ENCODE assay signal across 8 cellular contexts in genomic region chr2:44167908-44168683, GRCh38. TPM values are rescaled to one million over a fixed set of nuclear protein-coding genes. Genes with fewer than 3 reads are reported as not detected.
DNase-seq lines count a peak whose midpoint lies in the region; ATAC-seq and TF ChIP-seq lines count a peak whose summit lies in the region.

No MANE protein-coding gene starts in this region.

- peak; percentile 99 for DNase-seq in NCI-H1694 treated with DMSO at 0.1 percent for 48 hours (lab: John Stamatoyannopoulos, UW)
- peak; percentile 85 to 100 (median 96) for DNase-seq in T-helper 2 cell
- peak; percentile 89 to 100 (median 100) for DNase-seq in anterior cingulate cortex (lab: John Stamatoyannopoulos, UW)
- DNase-seq in left ventricle myocardium superior: peak; percentile 97
- peak; percentile 89 for DNase-seq in progenitor cell of endocrine pancreas (ENCODE audit: low spot score, unreplicated experiment)
- peak; percentile 100 for DNase-seq in ureter (ENCODE audit: low spot score)

- peak overlapping the region; percentile 99 for H3K27ac Mint-ChIP-seq in progenitor cell of endocrine pancreas

- peak overlapping the region; percentile 99 for H3K4me3 Mint-ChIP-seq in progenitor cell of endocrine pancreas (ENCODE audit: low read depth)

- H3K4me1 Mint-ChIP-seq in progenitor cell of endocrine pancreas (ENCODE audit: low read depth): peaks cover 12% of the 10 kb centered on the region

- H3K9me3 Mint-ChIP-seq in progenitor cell of endocrine pancreas (ENCODE audit: low read depth): peaks cover 23% of the 10 kb centered on the region

- intact Hi-C loops in left ventricle myocardium superior (cut with micrococcal nuclease): no loop called here

- ATAC-seq in GM18498 (IDR thresholded peaks at IDR 0.05; ENCODE audit: unreplicated experiment) (peak; percentile 83), HG02938 (IDR thresholded peaks at IDR 0.05; ENCODE audit: unreplicated experiment) (peak; percentile 84), left ventricle myocardium superior (peak; percentile 91)

- peaks cover 7% of the 10 kb centered on the region for H3K36me3 Mint-ChIP-seq in progenitor cell of endocrine pancreas (ENCODE audit: insufficient read depth)

- H3K27me3 Mint-ChIP-seq in progenitor cell of endocrine pancreas: no peaks in the 10 kb centered on the region

- no peak for TF ChIP-seq CTCF in progenitor cell of endocrine pancreas (IDR thresholded peaks at IDR 0.05; ENCODE audit: unreplicated experiment)

RNA-seq across cellular contexts. Expression of gene PPM1B, which starts 0.6 kb away (rescaled TPM):
- total RNA-seq in left ventricle myocardium superior: 56.7 TPM
- 57.8 and 60.8 TPM in 2 replicates for total RNA-seq in progenitor cell of endocrine pancreas
- 54.8 TPM for total RNA-seq in ureter

Comparison
In these comparisons a context has a peak if more than half of its experiments do, and no peak if none do; other contexts are left out.
1. Peak in every context shown above with its lines: DNase-seq and ATAC-seq.